Comparison of ENCODE assay signal across 8 cellular contexts in the genomic region with DNA sequence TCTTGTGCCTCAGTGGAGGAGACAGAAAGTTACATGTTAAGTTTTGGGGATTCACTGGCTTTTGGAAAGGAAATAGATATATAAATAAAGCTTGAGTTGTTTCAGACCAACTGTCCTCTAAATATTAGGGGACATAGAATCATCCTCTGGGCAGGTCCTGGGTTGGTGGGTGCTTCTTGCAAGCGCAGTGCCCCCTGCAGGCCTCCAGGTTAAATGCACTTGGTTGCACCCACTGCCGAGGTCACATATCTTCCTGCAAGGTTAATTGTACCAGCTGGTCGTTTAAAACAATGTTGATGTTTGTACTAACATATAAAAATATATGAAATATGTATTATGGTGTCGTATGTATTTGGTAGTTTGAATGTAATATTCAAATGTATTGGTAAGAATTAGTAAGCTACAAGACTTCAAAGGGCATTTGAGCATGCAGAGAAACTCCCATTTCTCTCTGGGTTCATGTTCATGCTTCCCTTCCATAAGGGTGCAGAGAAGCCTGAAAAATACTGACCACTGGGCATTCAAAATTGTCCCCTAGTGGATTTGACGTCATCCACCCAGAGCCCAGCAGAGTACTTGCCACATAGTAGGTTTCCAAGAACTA.
DNase-seq lines count a peak whose midpoint lies in the region; ATAC-seq, FAIRE-seq and TF ChIP-seq lines count a peak whose summit lies in the region.

No MANE protein-coding gene starts in this region.

- no peak overlapping the region for H2AFZ ChIP-seq in keratinocyte (ENCODE audit: control insufficient read depth, low read length)

- H3K4me3 ChIP-seq in A673 (ENCODE audit: low read depth, low read length, poor library complexity, severe bottlenecking) (no peak overlapping the region), keratinocyte (ENCODE audit: control insufficient read depth in 2 of 3, extremely low read depth in 1 of 3, insufficient read depth in 2 of 3, low read depth in 1 of 3, low read length in 3 of 3) (no peak overlapping the region)

- peak; percentile 52 to 69 for ATAC-seq in stimulated activated naive B cell treated with anti-CD40 and anti-IgM and Interleukin-4, amounts not matched to agents 10 μg/mL and 1 μg/mL and 100 μg/mL, for 72 hours (replicated peaks)
- ATAC-seq in GM18868 (IDR thresholded peaks at IDR 0.05; ENCODE audit: unreplicated experiment) = no peak

- H4K20me1 ChIP-seq in keratinocyte (ENCODE audit: control insufficient read depth, extremely low read depth, insufficient read depth, low read length) = no peaks in the 10 kb centered on the region

- CTCF ChIA-PET in A673 (lab: Charles Lee) = interaction anchor here (0.5 to 0.6 kb wide), 2 partner anchors 654 to 1665 kb away, joined by 3 read pairs; no protein-coding TSS in a partner anchor

- no peak overlapping the region for H3K4me2 ChIP-seq in keratinocyte (ENCODE audit: control insufficient read depth, extremely low read depth, insufficient read depth, low read depth, low read length)

- H3K4me3 Mint-ChIP-seq in stimulated activated naive B cell treated with anti-CD40 and anti-IgM and Interleukin-4, amounts not matched to agents 10 μg/mL and 1 μg/mL and 100 μg/mL, for 72 hours = no peak overlapping the region

- POLR2A ChIA-PET in A673 (lab: Charles Lee; ENCODE audit: low non-redundant PET) = no interaction called here

- no peak overlapping the region for H3K9ac ChIP-seq in keratinocyte (ENCODE audit: control insufficient read depth, extremely low read depth, insufficient read depth, low read length)

- H3K27ac Mint-ChIP-seq in stimulated activated naive B cell treated with anti-CD40 and anti-IgM and Interleukin-4, amounts not matched to agents 10 μg/mL and 1 μg/mL and 100 μg/mL, for 72 hours = no peak overlapping the region

- H3K27me3 ChIP-seq in A673 (replicated peaks; ENCODE audit: insufficient read depth, low read depth, low read length, poor library complexity) (no peaks in the 10 kb centered on the region), keratinocyte (ENCODE audit: control insufficient read depth, extremely low read depth, insufficient read depth, low read length) (no peaks in the 10 kb centered on the region)

- no peaks in the 10 kb centered on the region for H3K36me3 Mint-ChIP-seq in stimulated activated naive B cell treated with anti-CD40 and anti-IgM and Interleukin-4, amounts not matched to agents 10 μg/mL and 1 μg/mL and 100 μg/mL, for 72 hours

- peak; percentile 76 for DNase-seq in A673 (ENCODE audit: low spot score)
- DNase-seq in G401 (ENCODE audit: low spot score) = peak; percentile 37
- peak; percentile 61 for DNase-seq in MV-4-11 (lab: John Stamatoyannopoulos, UW)
- DNase-seq in amniotic epithelial cell (ENCODE audit: low read depth) = peak; percentile 59
- peak; percentile 44 for DNase-seq in keratinocyte (ENCODE audit: low read depth, low spot score)
- peak; percentile 4 for DNase-seq in stimulated activated naive B cell treated with anti-CD40 and anti-IgM and Interleukin-4, amounts not matched to agents 10 μg/mL and 1 μg/mL and 100 μg/mL, for 72 hours
- DNase-seq in dedifferentiated amniotic fluid mesenchymal stem cell (ENCODE audit: extremely low spot score) = no peak

- H3K36me3 ChIP-seq in A673 (ENCODE audit: insufficient read depth, low read length, poor library complexity, severe bottlenecking) = no peaks in the 10 kb centered on the region
- peaks cover 0 to 1% of the 10 kb centered on the region in 2 experiments for H3K36me3 ChIP-seq in keratinocyte (ENCODE audit: control insufficient read depth in 2 of 2, extremely low read depth in 1 of 2, insufficient read depth in 2 of 2, low read length in 2 of 2)

- BruUV-seq in A673 (replicated peaks; lab: Mats Ljungman, UMichigan) = no TSS peak

- dilution Hi-C loops in keratinocyte (cut with MboI; ENCODE audit: extremely low pct_ligation_motif_present, low sequenced_read_pairs) = no loop called here

- H3K9me3 Mint-ChIP-seq in stimulated activated naive B cell treated with anti-CD40 and anti-IgM and Interleukin-4, amounts not matched to agents 10 μg/mL and 1 μg/mL and 100 μg/mL, for 72 hours = no peaks in the 10 kb centered on the region

- H3K4me1 ChIP-seq in A673 (ENCODE audit: insufficient read depth, low read length, poor library complexity, severe bottlenecking) (peaks cover 56% of the 10 kb centered on the region), keratinocyte (ENCODE audit: control insufficient read depth, extremely low read depth, insufficient read depth, low read length) (peaks cover 5% of the 10 kb centered on the region)

- no peaks in the 10 kb centered on the region for H3K4me1 Mint-ChIP-seq in stimulated activated naive B cell treated with anti-CD40 and anti-IgM and Interleukin-4, amounts not matched to agents 10 μg/mL and 1 μg/mL and 100 μg/mL, for 72 hours

- no peaks in the 10 kb centered on the region for H3K79me2 ChIP-seq in keratinocyte (ENCODE audit: control insufficient read depth, insufficient read depth, low read length)

- TF ChIP-seq CTCF in A673 (conservative IDR thresholded peaks at IDR 0.05; ENCODE audit: low read depth, low read length) (peak; percentile 94), keratinocyte (optimal IDR thresholded peaks at IDR 0.05 in 1 of 3, IDR thresholded peaks at IDR 0.05 in 1 of 3, conservative IDR thresholded peaks at IDR 0.05 in 1 of 3; ENCODE audit: extremely low read depth in 1 of 3, insufficient read depth in 2 of 3, low read length in 3 of 3) (peak; percentile 76 to 83 (median 81))

- no peaks in the 10 kb centered on the region for H3K27me3 Mint-ChIP-seq in stimulated activated naive B cell treated with anti-CD40 and anti-IgM and Interleukin-4, amounts not matched to agents 10 μg/mL and 1 μg/mL and 100 μg/mL, for 72 hours

- H3K27ac ChIP-seq in A673 (ENCODE audit: low read depth, low read length, poor library complexity, severe bottlenecking) = peak overlapping the region; percentile 96
- no peak overlapping the region for H3K27ac ChIP-seq in keratinocyte (ENCODE audit: control insufficient read depth, insufficient read depth, low read length)

- H3K9me3 ChIP-seq in A673 (ENCODE audit: low read depth, low read length, poor library complexity, severe bottlenecking) = no peaks in the 10 kb centered on the region
- no peaks in the 10 kb centered on the region for H3K9me3 ChIP-seq in keratinocyte (ENCODE audit: control insufficient read depth, low read depth, low read length)

- intact Hi-C loops in A673 (cut with micrococcal nuclease; ENCODE audit: unreplicated experiment) = loop anchor here (5.0 kb wide), 2 partner anchors 86 to 156 kb away; a partner anchor contains a TSS

- in situ Hi-C loops in G401 (cut with HindIII; ENCODE audit: low sequenced_read_pairs) = no loop called here

- FAIRE-seq in keratinocyte (lab: Jason Lieb, UNC) = peak; percentile 71

- H3K9me1 ChIP-seq in keratinocyte (ENCODE audit: control insufficient read depth, extremely low read depth, insufficient read depth, low read length) = no peaks in the 10 kb centered on the region
